ENCODE assay signal across 8 cellular contexts in the genomic region with DNA sequence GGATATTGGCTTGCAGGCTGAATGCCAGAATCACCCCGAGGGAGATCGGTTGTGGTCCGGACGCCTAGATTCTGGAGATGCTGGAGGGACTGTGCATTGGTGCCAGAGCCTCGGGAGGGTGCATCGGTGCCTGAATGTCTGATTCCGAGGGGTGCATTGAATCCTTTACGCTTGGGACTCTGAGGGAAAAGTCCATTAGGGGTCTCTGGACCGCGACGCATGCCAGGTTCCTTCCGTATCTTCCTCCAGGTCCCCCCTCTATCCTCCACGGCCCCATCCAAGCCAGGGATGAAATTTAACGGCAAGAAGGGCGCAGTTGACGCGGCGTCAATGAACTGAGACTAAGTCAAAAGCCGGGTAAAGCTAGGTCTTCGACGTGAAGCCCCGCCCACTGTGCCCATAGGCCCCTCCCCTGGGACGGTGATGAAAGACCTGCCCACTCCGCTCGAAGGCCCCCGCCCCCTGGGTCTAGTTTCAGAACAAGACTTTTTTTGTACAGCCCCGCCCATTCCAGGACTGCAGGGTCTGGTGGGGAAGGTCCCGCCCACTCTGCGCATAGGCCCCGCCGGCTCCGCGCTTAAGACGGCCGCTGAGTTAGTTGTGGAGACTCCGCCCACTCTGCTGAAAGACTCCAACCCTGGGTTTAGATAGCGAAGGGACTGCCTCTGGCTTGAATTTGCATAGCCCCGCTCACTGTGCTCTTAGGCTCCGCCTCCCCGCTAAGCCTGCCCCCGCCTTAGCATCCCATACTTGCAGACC. TPM values are rescaled to one million over a fixed set of nuclear protein-coding genes. Genes with fewer than 3 reads are reported as not detected.
A peak's percentile ranks its signal among the peaks of the same experiment; 100 is the strongest.
DNase-seq lines count a peak whose midpoint lies in the region; ATAC-seq, FAIRE-seq and TF ChIP-seq lines count a peak whose summit lies in the region.

No MANE protein-coding gene starts in this region.

- peak overlapping the region; percentile 89 for H3K4me3 Mint-ChIP-seq in chondrocyte (ENCODE audit: unreplicated experiment)

- H3K27me3 Mint-ChIP-seq in chondrocyte (ENCODE audit: low read depth) = no peaks in the 10 kb centered on the region

- H3K4me3 ChIP-seq in kidney (ENCODE audit: low read length in 2 of 2) = peak overlapping the region; percentile 89 to 90

- peaks cover 11% of the 10 kb centered on the region for H3K36me3 Mint-ChIP-seq in chondrocyte (ENCODE audit: low read depth)

- ATAC-seq in GM18909 (IDR thresholded peaks at IDR 0.05; ENCODE audit: poor library complexity, unreplicated experiment) (peak; percentile 56), HG03196 (IDR thresholded peaks at IDR 0.05; ENCODE audit: unreplicated experiment) (peak; percentile 52)

- TF ChIP-seq CTCF in chondrocyte (IDR thresholded peaks at IDR 0.05) (no peak), kidney (IDR thresholded peaks at IDR 0.05; ENCODE audit: borderline replicate concordance, extremely low read depth, insufficient read depth) (no peak)

- peak overlapping the region; percentile 69 to 88 for H3K9ac ChIP-seq in kidney (ENCODE audit: low read length in 2 of 2)

- H3K4me1 ChIP-seq in kidney (ENCODE audit: control insufficient read depth in 1 of 2, insufficient read depth in 1 of 2, low read depth in 1 of 2, low read length in 2 of 2) = peaks cover 13 to 17% of the 10 kb centered on the region in 2 donors

- peak overlapping the region; percentile 94 to 99 for H3K27ac ChIP-seq in kidney (ENCODE audit: low read depth in 2 of 2, low read length in 2 of 2)

- in situ Hi-C loops in ACHN (cut with HindIII; ENCODE audit: low pct_ligation_motif_present, low pct_unique_long_range_greater_than_20kb, low sequenced_read_pairs) = no loop called here

- peaks cover 26% of the 10 kb centered on the region for H3K4me1 Mint-ChIP-seq in chondrocyte (ENCODE audit: low read depth)

- no peaks in the 10 kb centered on the region for H3K9me3 ChIP-seq in kidney (ENCODE audit: control insufficient read depth in 1 of 2, low read length in 2 of 2)

- peak; percentile 95 for DNase-seq in ACHN
- peak; percentile 87 for DNase-seq in NCI-H446 treated with DMSO at 0.1 percent for 48 hours (lab: John Stamatoyannopoulos, UW)
- peak; percentile 88 to 89 for DNase-seq in activated CD4-positive, alpha-beta T cell treated with anti-CD3 and anti-CD28 coated beads for 24 hours (ENCODE audit: low read depth in 2 of 2)
- peak; percentile 99 for DNase-seq in chondrocyte (ENCODE audit: low spot score)
- DNase-seq in kidney = peak; percentile 100
- DNase-seq in stimulated activated CD4-positive, alpha-beta T cell treated with anti-CD3 and anti-CD28 coated beads, Interleukin-12 subunit alpha, Interleukin-12 subunit beta, amount 100 ng/mL, for 48 hours (ENCODE audit: low read depth in 2 of 3, low spot score in 1 of 3) = peak; percentile 89 to 98 (median 97)

- peaks cover 2% of the 10 kb centered on the region for H3K9me3 Mint-ChIP-seq in chondrocyte (ENCODE audit: low read depth)

- intact Hi-C loops in kidney (cut with DNase I) = no loop called here

- peak overlapping the region; percentile 99 for H3K27ac Mint-ChIP-seq in chondrocyte (ENCODE audit: unreplicated experiment)

- peaks cover 0 to under 1% of the 10 kb centered on the region in 2 donors for H3K36me3 ChIP-seq in kidney (ENCODE audit: control insufficient read depth in 1 of 2, insufficient read depth in 2 of 2, low read length in 2 of 2)

- peak; percentile 97 for FAIRE-seq in kidney (lab: Jason Lieb, UNC)

RNA-seq across cellular contexts. Expression of a gene that starts 0.7 kb away (rescaled TPM):
- total RNA-seq in chondrocyte = 4.1 to 6.0 TPM (median 5.1 TPM) in 3 replicates
- 3.1 TPM for total RNA-seq in kidney
- 2.8 TPM for polyA plus RNA-seq in kidney (ENCODE audit: insufficient read depth, low read depth, low replicate concordance)

RNA-seq across cellular contexts. Expression of a gene that starts 6.7 kb away (rescaled TPM):
- total RNA-seq in chondrocyte (31.5 to 38.9 TPM (median 33.0 TPM) in 3 replicates), kidney (61.3 TPM)
- 81.8 TPM for polyA plus RNA-seq in kidney (ENCODE audit: insufficient read depth, low read depth, low replicate concordance)

RNA-seq across cellular contexts. Expression of a gene that starts 29.2 kb away (rescaled TPM):
- 4.5 to 8.1 TPM (median 7.0 TPM) in 3 replicates for total RNA-seq in chondrocyte
- total RNA-seq in kidney = 10.8 TPM
- 8.2 TPM for polyA plus RNA-seq in kidney (ENCODE audit: insufficient read depth, low read depth, low replicate concordance)

RNA-seq across cellular contexts. Expression of a gene that starts 41.6 kb away (rescaled TPM):
- total RNA-seq in chondrocyte (22.8 to 30.5 TPM (median 30.4 TPM) in 3 replicates), kidney (24.5 TPM)
- polyA plus RNA-seq in kidney (ENCODE audit: insufficient read depth, low read depth, low replicate concordance) = 19.3 TPM

RNA-seq across cellular contexts. Expression of a gene that starts 41.9 kb away (rescaled TPM):
- 0.51 to 2.3 TPM (median 1.6 TPM) in 3 replicates for total RNA-seq in chondrocyte
- total RNA-seq in kidney = 14.8 TPM
- polyA plus RNA-seq in kidney (ENCODE audit: insufficient read depth, low read depth, low replicate concordance) = 41.8 TPM

Comparison
In these comparisons a context has a peak if more than half of its experiments do, and no peak if none do; other contexts are left out.
1. Peak in every context shown above with its lines: DNase-seq, ATAC-seq, H3K4me3 ChIP-seq and H3K27ac ChIP-seq.